Comparison of ENCODE assay signal across 12 cellular contexts in the genomic region with DNA sequence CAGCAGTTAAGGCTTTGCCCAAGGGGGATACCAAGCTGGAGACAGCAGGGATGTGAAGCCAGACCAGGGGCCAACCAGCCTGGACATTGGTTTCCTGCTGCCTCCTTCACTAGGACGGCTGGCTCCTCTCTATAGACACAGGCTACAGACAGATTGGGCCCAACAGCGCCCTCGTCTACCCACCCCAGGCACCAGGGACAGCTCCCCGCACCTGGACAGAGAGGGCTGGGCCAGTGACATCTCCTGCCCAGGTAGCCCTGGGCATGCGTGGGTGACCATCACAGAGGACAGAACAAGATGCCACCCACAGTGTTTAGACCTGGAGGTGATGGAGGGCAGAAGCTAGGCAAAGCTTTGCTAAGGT. TPM values are rescaled to one million over a fixed set of nuclear protein-coding genes. Genes with fewer than 3 reads are reported as not detected.
DNase-seq lines count a peak whose midpoint lies in the region; ATAC-seq and TF ChIP-seq lines count a peak whose summit lies in the region.
"Had no signal": no experiment of that assay in that cellular context is flagged by ENCODE, and none has a peak within 500 bp of the region (broad histone marks: within the 10 kb centered on the region; RNA-seq: fewer than 3 reads in every experiment).

No MANE protein-coding gene starts in this region.

- H4K20me1 ChIP-seq in hepatocyte (ENCODE audit: insufficient read depth, poor library complexity, severe bottlenecking): no peaks in the 10 kb centered on the region

- H3K27me3 Mint-ChIP-seq in brain: peaks cover 22% of the 10 kb centered on the region

- CTCF ChIA-PET in HEK293 (lab: Yijun Ruan, JAX): interaction anchor here (1.2 to 1.6 kb wide), 2 partner anchors 37 to 40 kb away, joined by 3 to 6 read pairs; no protein-coding TSS in a partner anchor

- POLR2A ChIA-PET in HEK293 (lab: Yijun Ruan, JAX): interaction anchor here (0.5 to 0.6 kb wide), 2 partner anchors 27 to 1289 kb away, joined by 4 to 5 read pairs; no protein-coding TSS in a partner anchor

- H3K36me3 Mint-ChIP-seq in brain: peaks cover 9% of the 10 kb centered on the region
- H3K36me3 Mint-ChIP-seq in stimulated activated effector memory CD8-positive, alpha-beta T cell treated with anti-CD3 and anti-CD28 coated beads, Interleukin-12 subunit alpha, Interleukin-12 subunit beta, amount 100 ng/mL, for 72 hours: no peaks in the 10 kb centered on the region
- H3K36me3 Mint-ChIP-seq: activated CD8-positive, alpha-beta memory T cell treated with anti-CD3 and anti-CD28 coated beads, Interleukin-2, amount 10 ng/mL, durations not matched to agents 7 days and 5 days had no signal

- TF ChIP-seq CTCF in HEK293 (tag by site-specific recombination; IDR thresholded peaks at IDR 0.05) (no peak), brain (conservative IDR thresholded peaks at IDR 0.05) (no peak), hepatocyte (IDR thresholded peaks at IDR 0.05; ENCODE audit: poor library complexity) (no peak)

- peak overlapping the region; percentile 97 for H3K4me2 ChIP-seq in hepatocyte

- no peaks in the 10 kb centered on the region for H3K27me3 ChIP-seq in hepatocyte

- H3K4me3 Mint-ChIP-seq in brain: peak overlapping the region; percentile 76 to 92 (median 83)
- peak overlapping the region; percentile 67 for H3K4me3 Mint-ChIP-seq in stimulated activated effector memory CD8-positive, alpha-beta T cell treated with anti-CD3 and anti-CD28 coated beads, Interleukin-12 subunit alpha, Interleukin-12 subunit beta, amount 100 ng/mL, for 72 hours
- H3K4me3 Mint-ChIP-seq: activated CD8-positive, alpha-beta memory T cell treated with anti-CD3 and anti-CD28 coated beads, Interleukin-2, amount 10 ng/mL, durations not matched to agents 7 days and 5 days had no signal

- no peak overlapping the region for H2AFZ ChIP-seq in hepatocyte

- H3K9me3 Mint-ChIP-seq in brain: no peaks in the 10 kb centered on the region
- no peaks in the 10 kb centered on the region for H3K9me3 Mint-ChIP-seq in stimulated activated effector memory CD8-positive, alpha-beta T cell treated with anti-CD3 and anti-CD28 coated beads, Interleukin-12 subunit alpha, Interleukin-12 subunit beta, amount 100 ng/mL, for 72 hours

- no peaks in the 10 kb centered on the region for H3K79me2 ChIP-seq in hepatocyte

- no peak overlapping the region for H3K27ac ChIP-seq in HEK293 (ENCODE audit: extremely low read depth, low read depth, low read length)
- H3K27ac ChIP-seq in hepatocyte: no peak overlapping the region

- H3K27ac Mint-ChIP-seq in brain: peak overlapping the region; percentile 39 to 75 (median 50)
- H3K27ac Mint-ChIP-seq in stimulated activated effector memory CD8-positive, alpha-beta T cell treated with anti-CD3 and anti-CD28 coated beads, Interleukin-12 subunit alpha, Interleukin-12 subunit beta, amount 100 ng/mL, for 72 hours: no peak overlapping the region
- H3K27ac Mint-ChIP-seq: activated CD8-positive, alpha-beta memory T cell treated with anti-CD3 and anti-CD28 coated beads, Interleukin-2, amount 10 ng/mL, durations not matched to agents 7 days and 5 days had no signal

- H3K9me2 ChIP-seq in hepatocyte (replicated peaks; ENCODE audit: insufficient read depth): no peaks in the 10 kb centered on the region

- DNase-seq in hepatocyte (ENCODE audit: low spot score) (no peak), 8988T (no peak)
- DNase-seq in stimulated activated effector memory CD8-positive, alpha-beta T cell treated with anti-CD3 and anti-CD28 coated beads, Interleukin-12 subunit alpha, Interleukin-12 subunit beta, amount 100 ng/mL, for 72 hours (ENCODE audit: low spot score in 2 of 2): no peak
- DNase-seq: activated CD8-positive, alpha-beta memory T cell treated with anti-CD3 and anti-CD28 coated beads, Interleukin-2, amount 10 ng/mL, durations not matched to agents 7 days and 5 days; aorta; HCEC 1CT; left lung; NCI-H2107 had no signal

- WGBS in hepatocyte (ENCODE audit: low lambda C conversion rate, missing lambda C conversion rate): 99% methylated on average over 5 of the region's 5 CpGs

- H3K4me3 ChIP-seq in HEK293 (ENCODE audit: low read depth, low read length): no peak overlapping the region
- H3K4me3 ChIP-seq in hepatocyte: no peak overlapping the region

- H3K4me1 Mint-ChIP-seq in brain: peaks cover 70% of the 10 kb centered on the region
- peaks cover 5% of the 10 kb centered on the region for H3K4me1 Mint-ChIP-seq in stimulated activated effector memory CD8-positive, alpha-beta T cell treated with anti-CD3 and anti-CD28 coated beads, Interleukin-12 subunit alpha, Interleukin-12 subunit beta, amount 100 ng/mL, for 72 hours

- ATAC-seq in stimulated activated effector memory CD8-positive, alpha-beta T cell treated with anti-CD3 and anti-CD28 coated beads, Interleukin-12 subunit alpha, Interleukin-12 subunit beta, amount 100 ng/mL, for 72 hours: no peak
- ATAC-seq in GM19324 (IDR thresholded peaks at IDR 0.05; ENCODE audit: low FRiP score, unreplicated experiment) (no peak), HG02852 (IDR thresholded peaks at IDR 0.05; ENCODE audit: unreplicated experiment) (no peak)
- ATAC-seq: activated CD8-positive, alpha-beta memory T cell treated with anti-CD3 and anti-CD28 coated beads, Interleukin-2, amount 10 ng/mL, durations not matched to agents 7 days and 5 days had no signal

- H3K9me3 ChIP-seq in HEK293 (ENCODE audit: control insufficient read depth, insufficient read depth, low read depth, low read length): no peaks in the 10 kb centered on the region
- no peaks in the 10 kb centered on the region for H3K9me3 ChIP-seq in hepatocyte (ENCODE audit: low read depth)
- H3K9me3 ChIP-seq: left lung had no signal

- H3K36me3 ChIP-seq in HEK293 (ENCODE audit: control insufficient read depth in 2 of 2, insufficient read depth in 1 of 2, low read length in 2 of 2): no peaks in the 10 kb centered on the region
- H3K36me3 ChIP-seq in hepatocyte (replicated peaks; ENCODE audit: insufficient read depth, low read depth): no peaks in the 10 kb centered on the region
- H3K36me3 ChIP-seq: left lung had no signal

- H3K4me1 ChIP-seq in HEK293 (ENCODE audit: control insufficient read depth, insufficient read depth, low read length) (no peaks in the 10 kb centered on the region), hepatocyte (ENCODE audit: insufficient read depth) (peaks cover 4% of the 10 kb centered on the region)

TF ChIP-seq in HEK293, 187 proteins besides CTCF, POLR2A, EP300 and RAD21:
- TF ChIP-seq, protein P1, sequence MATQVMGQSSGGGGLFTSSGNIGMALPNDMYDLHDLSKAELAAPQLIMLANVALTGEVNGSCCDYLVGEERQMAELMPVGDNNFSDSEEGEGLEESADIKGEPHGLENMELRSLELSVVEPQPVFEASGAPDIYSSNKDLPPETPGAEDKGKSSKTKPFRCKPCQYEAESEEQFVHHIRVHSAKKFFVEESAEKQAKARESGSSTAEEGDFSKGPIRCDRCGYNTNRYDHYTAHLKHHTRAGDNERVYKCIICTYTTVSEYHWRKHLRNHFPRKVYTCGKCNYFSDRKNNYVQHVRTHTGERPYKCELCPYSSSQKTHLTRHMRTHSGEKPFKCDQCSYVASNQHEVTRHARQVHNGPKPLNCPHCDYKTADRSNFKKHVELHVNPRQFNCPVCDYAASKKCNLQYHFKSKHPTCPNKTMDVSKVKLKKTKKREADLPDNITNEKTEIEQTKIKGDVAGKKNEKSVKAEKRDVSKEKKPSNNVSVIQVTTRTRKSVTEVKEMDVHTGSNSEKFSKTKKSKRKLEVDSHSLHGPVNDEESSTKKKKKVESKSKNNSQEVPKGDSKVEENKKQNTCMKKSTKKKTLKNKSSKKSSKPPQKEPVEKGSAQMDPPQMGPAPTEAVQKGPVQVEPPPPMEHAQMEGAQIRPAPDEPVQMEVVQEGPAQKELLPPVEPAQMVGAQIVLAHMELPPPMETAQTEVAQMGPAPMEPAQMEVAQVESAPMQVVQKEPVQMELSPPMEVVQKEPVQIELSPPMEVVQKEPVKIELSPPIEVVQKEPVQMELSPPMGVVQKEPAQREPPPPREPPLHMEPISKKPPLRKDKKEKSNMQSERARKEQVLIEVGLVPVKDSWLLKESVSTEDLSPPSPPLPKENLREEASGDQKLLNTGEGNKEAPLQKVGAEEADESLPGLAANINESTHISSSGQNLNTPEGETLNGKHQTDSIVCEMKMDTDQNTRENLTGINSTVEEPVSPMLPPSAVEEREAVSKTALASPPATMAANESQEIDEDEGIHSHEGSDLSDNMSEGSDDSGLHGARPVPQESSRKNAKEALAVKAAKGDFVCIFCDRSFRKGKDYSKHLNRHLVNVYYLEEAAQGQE (tag by site-specific recombination; IDR thresholded peaks at IDR 0.05): peak; percentile 69
- TF ChIP-seq, protein P2, sequence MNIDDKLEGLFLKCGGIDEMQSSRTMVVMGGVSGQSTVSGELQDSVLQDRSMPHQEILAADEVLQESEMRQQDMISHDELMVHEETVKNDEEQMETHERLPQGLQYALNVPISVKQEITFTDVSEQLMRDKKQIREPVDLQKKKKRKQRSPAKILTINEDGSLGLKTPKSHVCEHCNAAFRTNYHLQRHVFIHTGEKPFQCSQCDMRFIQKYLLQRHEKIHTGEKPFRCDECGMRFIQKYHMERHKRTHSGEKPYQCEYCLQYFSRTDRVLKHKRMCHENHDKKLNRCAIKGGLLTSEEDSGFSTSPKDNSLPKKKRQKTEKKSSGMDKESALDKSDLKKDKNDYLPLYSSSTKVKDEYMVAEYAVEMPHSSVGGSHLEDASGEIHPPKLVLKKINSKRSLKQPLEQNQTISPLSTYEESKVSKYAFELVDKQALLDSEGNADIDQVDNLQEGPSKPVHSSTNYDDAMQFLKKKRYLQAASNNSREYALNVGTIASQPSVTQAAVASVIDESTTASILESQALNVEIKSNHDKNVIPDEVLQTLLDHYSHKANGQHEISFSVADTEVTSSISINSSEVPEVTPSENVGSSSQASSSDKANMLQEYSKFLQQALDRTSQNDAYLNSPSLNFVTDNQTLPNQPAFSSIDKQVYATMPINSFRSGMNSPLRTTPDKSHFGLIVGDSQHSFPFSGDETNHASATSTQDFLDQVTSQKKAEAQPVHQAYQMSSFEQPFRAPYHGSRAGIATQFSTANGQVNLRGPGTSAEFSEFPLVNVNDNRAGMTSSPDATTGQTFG (tag by site-specific recombination; IDR thresholded peaks at IDR 0.05; ENCODE audit: borderline replicate concordance): no peak

RNA-seq across cellular contexts. Expression of a gene that starts 1.2 kb away (rescaled TPM):
- polyA plus RNA-seq in brain (ENCODE audit: insufficient read depth, low read depth, low replicate concordance) (236 TPM), hepatocyte (64.3 and 66.0 TPM in 2 replicates)
- 66.6 and 71.3 TPM in 2 replicates for total RNA-seq in hepatocyte
- total RNA-seq: activated CD8-positive, alpha-beta memory T cell treated with anti-CD3 and anti-CD28 coated beads, Interleukin-2, amount 10 ng/mL, durations not matched to agents 7 days and 5 days had no signal
